In the genomic region with DNA sequence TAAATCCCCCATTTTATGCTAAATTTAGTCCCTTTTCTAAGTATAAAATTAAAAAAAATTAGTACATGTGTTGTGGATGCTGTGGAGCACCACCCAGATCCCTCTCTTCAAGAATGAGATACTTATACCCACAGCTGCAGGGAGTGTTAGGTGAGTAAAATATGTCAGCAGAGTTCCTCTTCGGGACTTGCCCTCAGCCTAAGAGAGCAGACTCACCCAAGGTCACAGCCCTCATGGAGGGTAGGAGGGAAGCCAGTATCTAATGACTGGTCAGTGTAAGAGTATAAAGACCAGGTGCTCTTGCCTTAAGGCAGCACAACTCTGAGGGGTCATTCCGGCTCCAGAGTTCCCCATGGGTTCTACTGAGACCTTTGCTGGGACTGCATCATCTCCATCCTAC, we compare ENCODE assay signal across 28 cellular contexts.
"Had no signal": no experiment of that assay in that cellular context is flagged by ENCODE, and none has a peak within 500 bp of the region (broad histone marks: within the 10 kb centered on the region; RNA-seq: fewer than 3 reads in every experiment).

No MANE protein-coding gene starts in this region.

- DNase-seq: hippocampal formation; immature natural killer cell; kidney; left colon; lower lobe of right lung; mammary epithelial cell; mesenchymal stem cell; naive B cell; natural killer cell; nephron progenitor cell; occipital lobe; stimulated activated CD4-positive, alpha-beta T cell treated with anti-CD3 and anti-CD28 coated beads, Interleukin-12 subunit alpha, Interleukin-12 subunit beta, amount 100 ng/mL, for 4 hours; stimulated activated CD4-positive, alpha-beta T cell treated with anti-CD3 and anti-CD28 coated beads, Interleukin-4, amount 100 ng/mL, for 4 hours; stimulated activated CD8-positive, alpha-beta memory T cell treated with anti-CD3 and anti-CD28 coated beads, Interleukin-4, amount 100 ng/mL, for 48 hours; stimulated activated naive CD4-positive, alpha-beta T cell treated with Interleukin-2 at 50 U/mL for 16 hours; stimulated activated naive CD8-positive, alpha-beta T cell treated with anti-CD3 and anti-CD28 coated beads, Interleukin-15, amount 100 ng/mL, for 72 hours; substantia nigra; uterus had no signal

- ATAC-seq: left colon; left lung; lower lobe of right lung; natural killer cell; sciatic nerve; stimulated activated memory B cell treated with anti-CD40 and anti-IgM and Interleukin-4, amounts not matched to agents 10 μg/mL and 1 μg/mL and 100 μg/mL, for 72 hours; stimulated activated naive CD8-positive, alpha-beta T cell treated with anti-CD3 and anti-CD28 coated beads, Interleukin-15, amount 100 ng/mL, for 72 hours had no signal

- H3K9me3 ChIP-seq: lower lobe of right lung, neutrophil, right atrium auricular region, tibial nerve, uterus had no signal

- H3K79me2 ChIP-seq: parathyroid adenoma had no signal

- H3K4me1 ChIP-seq: left lung, lower lobe of right lung, neural progenitor cell, parathyroid adenoma, right atrium auricular region, tibial nerve, uterus had no signal

- H3K27ac ChIP-seq: left lung, lower lobe of right lung, neural progenitor cell, neutrophil, parathyroid adenoma, right atrium auricular region, skin epidermis, tibial nerve, uterus had no signal

- H3K4me3 ChIP-seq: left lung, lower lobe of right lung, neural progenitor cell, right atrium auricular region, skin epidermis, tibial nerve, uterus had no signal

- H3K4me2 ChIP-seq: neural progenitor cell had no signal

- H2AFZ ChIP-seq: neural progenitor cell, parathyroid adenoma had no signal

- FAIRE-seq: islet of Langerhans, kidney had no signal

- H3K9ac ChIP-seq: neural progenitor cell, parathyroid adenoma had no signal

- H3K36me3 ChIP-seq: lower lobe of right lung, neural progenitor cell, neutrophil, right atrium auricular region, uterus had no signal

- H3K27me3 ChIP-seq: left lung, neural progenitor cell, neutrophil, right atrium auricular region, tibial nerve, uterus had no signal
